ENCODE assay signal across 8 cellular contexts in the genomic region with DNA sequence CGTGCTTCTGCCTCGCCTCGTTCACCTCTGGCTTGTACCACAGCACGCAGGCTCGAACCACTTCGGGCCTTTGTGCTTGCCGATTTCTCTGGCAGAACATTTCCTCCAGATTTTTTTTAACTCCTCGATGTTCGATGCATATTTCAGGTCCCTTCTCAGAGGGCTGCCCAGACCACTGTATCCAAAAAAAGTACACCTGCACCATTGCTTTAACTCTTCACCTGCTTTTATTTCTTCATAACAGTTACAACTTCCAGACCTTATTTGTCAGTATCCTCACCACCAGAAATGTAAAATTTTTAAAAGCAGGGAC. TPM values are rescaled to one million over a fixed set of nuclear protein-coding genes. Genes with fewer than 3 reads are reported as not detected.
DNase-seq lines count a peak whose midpoint lies in the region; ATAC-seq and TF ChIP-seq lines count a peak whose summit lies in the region.

No MANE protein-coding gene starts in this region.

- intact Hi-C loops in activated CD4-positive, alpha-beta T cell treated with anti-CD3 and anti-CD28 coated beads, Interleukin-2, amount 10 ng/mL, durations not matched to agents 24 days and 14 days (cut with micrococcal nuclease) = loop anchor here (1.0 to 10.0 kb wide), 9 partner anchors 76 to 1959 kb away; a partner anchor contains a TSS

- H3K27me3 ChIP-seq in layer of hippocampus (ENCODE audit: control insufficient read depth, insufficient read depth, low read length) (no peaks in the 10 kb centered on the region), thoracic aorta (replicated peaks; ENCODE audit: insufficient read depth) (no peaks in the 10 kb centered on the region)

- no peaks in the 10 kb centered on the region for H3K9me3 Mint-ChIP-seq in activated CD4-positive, alpha-beta T cell treated with anti-CD3 and anti-CD28 coated beads, Interleukin-2, amount 10 ng/mL, durations not matched to agents 24 days and 14 days
- no peaks in the 10 kb centered on the region for H3K9me3 Mint-ChIP-seq in activated naive CD4-positive, alpha-beta T cell treated with anti-CD3 and anti-CD28 coated beads, Interleukin-2, amount 50 U/mL, for 72 hours

- H3K9me3 ChIP-seq in thoracic aorta = no peaks in the 10 kb centered on the region

- no peak for DNase-seq in activated CD4-positive, alpha-beta T cell treated with anti-CD3 and anti-CD28 coated beads, Interleukin-2, amount 10 ng/mL, durations not matched to agents 24 days and 14 days
- no peak for DNase-seq in activated CD4-positive, alpha-beta T cell treated with anti-CD3 and anti-CD28 coated beads for 4 hours
- DNase-seq in activated naive CD4-positive, alpha-beta T cell treated with anti-CD3 and anti-CD28 coated beads, Interleukin-2, amount 50 U/mL, for 72 hours (ENCODE audit: low spot score in 2 of 2) = no peak
- DNase-seq in thoracic aorta (ENCODE audit: low spot score) (no peak), HuH-7.5 (ENCODE audit: low spot score) (no peak), GM03348 (ENCODE audit: low spot score) (no peak)

- H3K27me3 Mint-ChIP-seq in activated CD4-positive, alpha-beta T cell treated with anti-CD3 and anti-CD28 coated beads, Interleukin-2, amount 10 ng/mL, durations not matched to agents 24 days and 14 days = no peaks in the 10 kb centered on the region

- H3K36me3 ChIP-seq in thoracic aorta = no peaks in the 10 kb centered on the region

- H3K27ac ChIP-seq in layer of hippocampus (ENCODE audit: low read depth, low read length) = peak overlapping the region; percentile 94
- peak overlapping the region; percentile 92 to 95 for H3K27ac ChIP-seq in thoracic aorta

- peak overlapping the region; percentile 76 for H3K4me3 ChIP-seq in thoracic aorta

- H3K4me1 ChIP-seq in thoracic aorta (ENCODE audit: control insufficient read depth in 1 of 2, low read depth in 2 of 2) = peaks cover 12 to 42% of the 10 kb centered on the region in 2 donors

- peaks cover 6% of the 10 kb centered on the region for H3K36me3 Mint-ChIP-seq in activated CD4-positive, alpha-beta T cell treated with anti-CD3 and anti-CD28 coated beads, Interleukin-2, amount 10 ng/mL, durations not matched to agents 24 days and 14 days (ENCODE audit: low read depth)
- H3K36me3 Mint-ChIP-seq in activated naive CD4-positive, alpha-beta T cell treated with anti-CD3 and anti-CD28 coated beads, Interleukin-2, amount 50 U/mL, for 72 hours = peaks cover 10 to 13% of the 10 kb centered on the region in 2 donors

- ATAC-seq in activated naive CD4-positive, alpha-beta T cell treated with anti-CD3 and anti-CD28 coated beads, Interleukin-2, amount 50 U/mL, for 72 hours = no peak
- ATAC-seq in thoracic aorta (ENCODE audit: insufficient number of reproducible peaks, low FRiP score, low read depth) (no peak), HG02938 (IDR thresholded peaks at IDR 0.05; ENCODE audit: unreplicated experiment) (no peak)

- H3K4me1 Mint-ChIP-seq in activated CD4-positive, alpha-beta T cell treated with anti-CD3 and anti-CD28 coated beads, Interleukin-2, amount 10 ng/mL, durations not matched to agents 24 days and 14 days = peaks cover 18% of the 10 kb centered on the region

- H3K27ac Mint-ChIP-seq in activated CD4-positive, alpha-beta T cell treated with anti-CD3 and anti-CD28 coated beads, Interleukin-2, amount 10 ng/mL, durations not matched to agents 24 days and 14 days = peak overlapping the region; percentile 94
- peak overlapping the region; percentile 93 to 99 for H3K27ac Mint-ChIP-seq in activated naive CD4-positive, alpha-beta T cell treated with anti-CD3 and anti-CD28 coated beads, Interleukin-2, amount 50 U/mL, for 72 hours

- peak overlapping the region; percentile 91 for H3K4me3 Mint-ChIP-seq in activated CD4-positive, alpha-beta T cell treated with anti-CD3 and anti-CD28 coated beads, Interleukin-2, amount 10 ng/mL, durations not matched to agents 24 days and 14 days

- no peak for TF ChIP-seq CTCF in thoracic aorta (IDR thresholded peaks at IDR 0.05)

RNA-seq across cellular contexts. Expression of a gene that starts 1.3 kb away (rescaled TPM):
- total RNA-seq in activated CD4-positive, alpha-beta T cell treated with anti-CD3 and anti-CD28 coated beads, Interleukin-2, amount 10 ng/mL, durations not matched to agents 24 days and 14 days = 36.9 and 41.6 TPM in 2 replicates
- 10 to 100 TPM; 34.1 to 43.6 TPM for total RNA-seq in activated naive CD4-positive, alpha-beta T cell treated with anti-CD3 and anti-CD28 coated beads, Interleukin-2, amount 50 U/mL, for 72 hours
- 10 to 100 TPM; 42.4 to 66.9 TPM for total RNA-seq in thoracic aorta
